ENCODE assay signal across 1 cellular context in the genomic region with DNA sequence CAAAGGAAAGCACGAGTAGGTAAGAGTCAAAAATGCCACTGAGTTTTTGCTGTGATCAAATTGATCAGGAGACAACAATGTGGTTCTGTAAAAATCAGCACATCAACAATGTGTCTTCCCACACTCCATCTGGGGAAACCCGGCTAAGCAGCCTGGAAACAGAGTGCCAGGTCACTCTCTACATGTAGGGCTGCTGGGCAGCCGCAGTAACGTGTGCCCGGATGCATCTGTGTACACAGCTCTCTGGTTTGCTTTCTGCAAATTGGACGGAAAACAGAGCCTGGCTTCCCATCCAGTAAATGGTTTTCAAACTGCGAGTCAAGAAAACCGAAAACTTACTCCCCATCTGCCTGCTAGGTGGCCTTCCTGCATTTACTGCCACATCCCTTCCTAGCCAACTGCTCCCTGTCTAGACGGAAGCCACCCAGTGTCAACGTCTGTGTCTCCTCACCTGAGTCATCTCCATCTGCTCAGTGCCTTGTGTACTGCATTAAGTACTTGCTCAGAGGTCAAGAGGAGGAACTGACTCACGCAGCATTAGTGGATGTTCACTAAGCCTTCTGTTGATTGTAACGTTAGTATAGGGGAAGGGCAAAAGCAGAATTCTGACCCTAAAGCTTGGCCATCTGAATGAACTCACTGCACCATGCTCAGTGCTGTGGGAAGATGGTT.
TF ChIP-seq lines count a peak whose summit lies in the region.

No MANE protein-coding gene starts in this region.

TF ChIP-seq in SK-N-SH, 30 proteins besides CTCF, POLR2A, EP300 and RAD21 (continued from another document):
- TF ChIP-seq, protein P1, sequence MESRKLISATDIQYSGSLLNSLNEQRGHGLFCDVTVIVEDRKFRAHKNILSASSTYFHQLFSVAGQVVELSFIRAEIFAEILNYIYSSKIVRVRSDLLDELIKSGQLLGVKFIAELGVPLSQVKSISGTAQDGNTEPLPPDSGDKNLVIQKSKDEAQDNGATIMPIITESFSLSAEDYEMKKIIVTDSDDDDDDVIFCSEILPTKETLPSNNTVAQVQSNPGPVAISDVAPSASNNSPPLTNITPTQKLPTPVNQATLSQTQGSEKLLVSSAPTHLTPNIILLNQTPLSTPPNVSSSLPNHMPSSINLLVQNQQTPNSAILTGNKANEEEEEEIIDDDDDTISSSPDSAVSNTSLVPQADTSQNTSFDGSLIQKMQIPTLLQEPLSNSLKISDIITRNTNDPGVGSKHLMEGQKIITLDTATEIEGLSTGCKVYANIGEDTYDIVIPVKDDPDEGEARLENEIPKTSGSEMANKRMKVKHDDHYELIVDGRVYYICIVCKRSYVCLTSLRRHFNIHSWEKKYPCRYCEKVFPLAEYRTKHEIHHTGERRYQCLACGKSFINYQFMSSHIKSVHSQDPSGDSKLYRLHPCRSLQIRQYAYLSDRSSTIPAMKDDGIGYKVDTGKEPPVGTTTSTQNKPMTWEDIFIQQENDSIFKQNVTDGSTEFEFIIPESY (IDR thresholded peaks at IDR 0.05; ENCODE audit: borderline replicate concordance, low read depth), result no peak
- TF ChIP-seq, protein P2, sequence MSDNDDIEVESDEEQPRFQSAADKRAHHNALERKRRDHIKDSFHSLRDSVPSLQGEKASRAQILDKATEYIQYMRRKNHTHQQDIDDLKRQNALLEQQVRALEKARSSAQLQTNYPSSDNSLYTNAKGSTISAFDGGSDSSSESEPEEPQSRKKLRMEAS (IDR thresholded peaks at IDR 0.05; ENCODE audit: low read depth), result peak; percentile 33; the same call in 1 of the 2 replicates
- TF ChIP-seq SIN3A (IDR thresholded peaks at IDR 0.05; ENCODE audit: borderline replicate concordance, low read depth, low read length) (no peak), MEF2A (IDR thresholded peaks at IDR 0.05; ENCODE audit: borderline replicate concordance, low read depth) (no peak), NFIC (IDR thresholded peaks at IDR 0.05; ENCODE audit: borderline replicate concordance) (peak; percentile 41; the same call in 1 of the 2 replicates), RXRA (IDR thresholded peaks at IDR 0.05; ENCODE audit: borderline replicate concordance, low read depth) (peak; percentile 75; the same call in 1 of the 2 replicates)
- TF ChIP-seq, protein P3, sequence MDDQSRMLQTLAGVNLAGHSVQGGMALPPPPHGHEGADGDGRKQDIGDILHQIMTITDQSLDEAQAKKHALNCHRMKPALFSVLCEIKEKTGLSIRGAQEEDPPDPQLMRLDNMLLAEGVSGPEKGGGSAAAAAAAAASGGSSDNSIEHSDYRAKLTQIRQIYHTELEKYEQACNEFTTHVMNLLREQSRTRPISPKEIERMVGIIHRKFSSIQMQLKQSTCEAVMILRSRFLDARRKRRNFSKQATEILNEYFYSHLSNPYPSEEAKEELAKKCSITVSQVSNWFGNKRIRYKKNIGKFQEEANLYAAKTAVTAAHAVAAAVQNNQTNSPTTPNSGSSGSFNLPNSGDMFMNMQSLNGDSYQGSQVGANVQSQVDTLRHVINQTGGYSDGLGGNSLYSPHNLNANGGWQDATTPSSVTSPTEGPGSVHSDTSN (IDR thresholded peaks at IDR 0.05), result peak; percentile 60; the same call in 1 of the 2 replicates
- TF ChIP-seq, protein P4, sequence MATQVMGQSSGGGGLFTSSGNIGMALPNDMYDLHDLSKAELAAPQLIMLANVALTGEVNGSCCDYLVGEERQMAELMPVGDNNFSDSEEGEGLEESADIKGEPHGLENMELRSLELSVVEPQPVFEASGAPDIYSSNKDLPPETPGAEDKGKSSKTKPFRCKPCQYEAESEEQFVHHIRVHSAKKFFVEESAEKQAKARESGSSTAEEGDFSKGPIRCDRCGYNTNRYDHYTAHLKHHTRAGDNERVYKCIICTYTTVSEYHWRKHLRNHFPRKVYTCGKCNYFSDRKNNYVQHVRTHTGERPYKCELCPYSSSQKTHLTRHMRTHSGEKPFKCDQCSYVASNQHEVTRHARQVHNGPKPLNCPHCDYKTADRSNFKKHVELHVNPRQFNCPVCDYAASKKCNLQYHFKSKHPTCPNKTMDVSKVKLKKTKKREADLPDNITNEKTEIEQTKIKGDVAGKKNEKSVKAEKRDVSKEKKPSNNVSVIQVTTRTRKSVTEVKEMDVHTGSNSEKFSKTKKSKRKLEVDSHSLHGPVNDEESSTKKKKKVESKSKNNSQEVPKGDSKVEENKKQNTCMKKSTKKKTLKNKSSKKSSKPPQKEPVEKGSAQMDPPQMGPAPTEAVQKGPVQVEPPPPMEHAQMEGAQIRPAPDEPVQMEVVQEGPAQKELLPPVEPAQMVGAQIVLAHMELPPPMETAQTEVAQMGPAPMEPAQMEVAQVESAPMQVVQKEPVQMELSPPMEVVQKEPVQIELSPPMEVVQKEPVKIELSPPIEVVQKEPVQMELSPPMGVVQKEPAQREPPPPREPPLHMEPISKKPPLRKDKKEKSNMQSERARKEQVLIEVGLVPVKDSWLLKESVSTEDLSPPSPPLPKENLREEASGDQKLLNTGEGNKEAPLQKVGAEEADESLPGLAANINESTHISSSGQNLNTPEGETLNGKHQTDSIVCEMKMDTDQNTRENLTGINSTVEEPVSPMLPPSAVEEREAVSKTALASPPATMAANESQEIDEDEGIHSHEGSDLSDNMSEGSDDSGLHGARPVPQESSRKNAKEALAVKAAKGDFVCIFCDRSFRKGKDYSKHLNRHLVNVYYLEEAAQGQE (IDR thresholded peaks at IDR 0.05; ENCODE audit: low read depth, low read length), result 0 out of 2 replicates have a peak, but pooled peaks have one; percentile 14
